Comparison of ENCODE assay signal across 8 cellular contexts in the genomic region with DNA sequence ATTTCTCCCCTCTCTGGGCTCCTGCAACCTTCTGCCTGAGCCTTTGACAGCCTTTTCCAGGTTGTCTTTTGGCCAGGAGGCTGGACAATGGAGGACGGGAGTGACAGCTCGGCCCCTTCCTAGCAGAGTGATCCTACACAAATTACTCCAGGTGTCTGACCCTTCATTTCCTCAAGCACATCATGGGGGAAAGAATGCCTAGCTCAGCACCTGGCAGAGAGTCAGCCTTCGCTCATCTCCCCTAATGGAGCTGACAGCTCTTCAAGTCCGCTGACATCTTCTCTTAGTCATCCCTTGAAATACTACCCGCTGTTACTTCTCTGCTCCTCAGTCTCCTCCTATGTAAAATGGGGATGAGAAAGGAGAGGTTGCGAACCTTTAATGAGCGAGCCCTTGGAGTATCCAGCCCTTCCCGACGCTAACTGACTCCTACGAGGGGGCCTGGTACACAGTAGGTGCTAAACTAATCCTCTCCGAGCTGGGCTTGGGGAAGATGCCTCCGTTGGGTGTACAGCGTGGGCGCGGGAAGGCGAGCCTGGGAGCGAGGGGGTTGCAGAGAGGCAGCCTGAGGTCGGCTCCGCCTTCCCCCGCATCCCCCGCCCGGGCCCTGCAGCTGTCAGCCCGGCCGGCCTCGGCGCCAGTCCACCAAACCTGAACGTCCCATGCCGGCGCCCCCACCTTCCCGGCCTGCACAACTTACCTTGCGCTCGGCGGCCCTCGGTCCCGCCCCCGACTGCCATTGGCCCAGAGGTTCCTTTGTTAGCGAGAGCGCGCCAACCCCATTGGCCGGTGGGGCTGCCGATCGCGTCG. TPM values are rescaled to one million over a fixed set of nuclear protein-coding genes. Genes with fewer than 3 reads are reported as not detected.
DNase-seq lines count a peak whose midpoint lies in the region; ATAC-seq and TF ChIP-seq lines count a peak whose summit lies in the region.

No MANE protein-coding gene starts in this region.

- WGBS in upper lobe of left lung, 2 donors: 15 to 16% methylated on average over 26 to 32 of the region's 44 CpGs

- H3K9me3 ChIP-seq in left ventricle myocardium inferior (replicated peaks): no peaks in the 10 kb centered on the region
- no peaks in the 10 kb centered on the region for H3K9me3 ChIP-seq in upper lobe of left lung

- H3K4me3 ChIP-seq in left ventricle myocardium inferior (peak overlapping the region; percentile 81), upper lobe of left lung (peak overlapping the region; percentile 23 to 82 (median 76))

- TF ChIP-seq CTCF in GM13976 (IDR thresholded peaks at IDR 0.05; ENCODE audit: borderline replicate concordance, control extremely low read depth, extremely low read depth, insufficient read depth, missing control alignments): no peak
- TF ChIP-seq CTCF in left ventricle myocardium inferior (IDR thresholded peaks at IDR 0.05; ENCODE audit: borderline replicate concordance): no peak
- no peak for TF ChIP-seq CTCF in upper lobe of left lung (IDR thresholded peaks at IDR 0.05)

- ATAC-seq in HG02870 (IDR thresholded peaks at IDR 0.05; ENCODE audit: unreplicated experiment): peak; percentile 95
- peak; percentile 97 to 98 for ATAC-seq in upper lobe of left lung (ENCODE audit: low FRiP score in 2 of 2)

- TF ChIP-seq EP300 in upper lobe of left lung (IDR thresholded peaks at IDR 0.05): no peak

- peak overlapping the region; percentile 90 for H3K27ac ChIP-seq in left ventricle myocardium inferior (replicated peaks)
- H3K27ac ChIP-seq in upper lobe of left lung: peak overlapping the region; percentile 43 to 77 (median 62)

- DNase-seq in GM13976 (ENCODE audit: low spot score) (peak; percentile 99), NCI-H1436 treated with DMSO at 0.1 percent for 48 hours (lab: John Stamatoyannopoulos, UW) (peak; percentile 85), T follicular helper cell (ENCODE audit: low read depth) (peak; percentile 96), amniotic epithelial cell (ENCODE audit: low read depth) (peak; percentile 96), left ventricle myocardium inferior (peak; percentile 100), posterior vena cava (ENCODE audit: low spot score) (peak; percentile 99), upper lobe of left lung (peak; percentile 100)

- in situ Hi-C loops in GM13976 (cut with MboI; ENCODE audit: low sequenced_read_pairs, unreplicated experiment): no loop called here

- no peaks in the 10 kb centered on the region for H3K27me3 ChIP-seq in left ventricle myocardium inferior (ENCODE audit: low read depth)
- no peaks in the 10 kb centered on the region for H3K27me3 ChIP-seq in upper lobe of left lung

- TF ChIP-seq POLR2A in upper lobe of left lung (IDR thresholded peaks at IDR 0.05): no peak

- H3K36me3 ChIP-seq in left ventricle myocardium inferior (no peaks in the 10 kb centered on the region), upper lobe of left lung (no peaks in the 10 kb centered on the region)

- H3K4me1 ChIP-seq in left ventricle myocardium inferior (peaks cover 60% of the 10 kb centered on the region), upper lobe of left lung (peaks cover 42 to 56% (median 50%) of the 10 kb centered on the region in 4 donors)

- intact Hi-C loops in left ventricle myocardium inferior (cut with micrococcal nuclease): loop anchor here (10.0 kb wide), 1 partner anchor 53 kb away; no protein-coding TSS in a partner anchor
- intact Hi-C loops in posterior vena cava (cut with DNase I): loop anchor here in 1 of 2 donors (5.0 kb wide), 1 partner anchor 36 kb away; no protein-coding TSS in a partner anchor

RNA-seq across cellular contexts. Expression of a gene that starts 0.5 kb away (rescaled TPM):
- total RNA-seq in left ventricle myocardium inferior (350 TPM), posterior vena cava (100 to 1,000 TPM; 359 to 405 TPM), upper lobe of left lung (100 to 1,000 TPM; 201 to 380 (median 285) TPM)

Comparison
In these comparisons a context has a peak if more than half of its experiments do, and no peak if none do; other contexts are left out.
1. Peak in every context shown above with its lines: DNase-seq, ATAC-seq, H3K4me3 ChIP-seq and H3K27ac ChIP-seq.